In genomic region chr10:73166972-73167371, GRCh38 we compare ENCODE assay signal across 8 cellular contexts. TPM values are rescaled to one million over a fixed set of nuclear protein-coding genes. Genes with fewer than 3 reads are reported as not detected.
DNase-seq lines count a peak whose midpoint lies in the region; ATAC-seq and TF ChIP-seq lines count a peak whose summit lies in the region.

No MANE protein-coding gene starts in this region.

- peak overlapping the region; percentile 100 for H3K4me3 Mint-ChIP-seq in CD8-positive, alpha-beta T cell
- H3K4me3 Mint-ChIP-seq in endodermal cell, result peak overlapping the region; percentile 99

- 85% methylated on average over 2 of the region's 2 CpGs; no CpG with 5 or more reads in 1 of the 2 experiments for WGBS in endodermal cell (ENCODE audit: insufficient coverage in 1 of 2, insufficient read length in 1 of 2), 2 experiments
- 80 to 84% (median 84%) methylated on average over 2 of the region's 2 CpGs for WGBS in ovary, 3 donors

- H3K4me2 ChIP-seq in OCI-LY1 (ENCODE audit: low read length), result peak overlapping the region; percentile 100

- no peaks in the 10 kb centered on the region for H3K36me3 ChIP-seq in CD8-positive, alpha-beta T cell (ENCODE audit: insufficient read depth, low read length)
- H3K36me3 ChIP-seq in OCI-LY1 (ENCODE audit: insufficient read depth, low read length) (peaks cover 30% of the 10 kb centered on the region), endodermal cell (ENCODE audit: control insufficient read depth, insufficient read depth, low read length) (peaks cover 21% of the 10 kb centered on the region), ovary (no peaks in the 10 kb centered on the region)

- peaks cover 37% of the 10 kb centered on the region for H3K36me3 Mint-ChIP-seq in CD8-positive, alpha-beta T cell
- H3K36me3 Mint-ChIP-seq in endodermal cell (ENCODE audit: low read depth), result peaks cover 19% of the 10 kb centered on the region

- peak overlapping the region; percentile 100 for H3K27ac Mint-ChIP-seq in CD8-positive, alpha-beta T cell
- H3K27ac Mint-ChIP-seq in endodermal cell, result peak overlapping the region; percentile 100

- no peaks in the 10 kb centered on the region for H3K9me3 ChIP-seq in CD8-positive, alpha-beta T cell (ENCODE audit: low read length)
- H3K9me3 ChIP-seq in OCI-LY1 (ENCODE audit: low read length) (peaks cover 4% of the 10 kb centered on the region; the same call in 1 of the 2 replicates), endodermal cell (ENCODE audit: control insufficient read depth, low read length) (peaks cover 4% of the 10 kb centered on the region), ovary (no peaks in the 10 kb centered on the region)

- peak overlapping the region; percentile 77 for H3K4me3 ChIP-seq in CD8-positive, alpha-beta T cell (ENCODE audit: low read depth, low read length)
- H3K4me3 ChIP-seq in OCI-LY1 (ENCODE audit: low read depth, low read length, poor library complexity, severe bottlenecking) (peak overlapping the region; percentile 98), endodermal cell (ENCODE audit: low read length) (peak overlapping the region; percentile 94), ovary (peak overlapping the region; percentile 82)

- no peak for TF ChIP-seq POLR2A in ovary (IDR thresholded peaks at IDR 0.05)

- peak overlapping the region; percentile 93 for H3K27ac ChIP-seq in CD8-positive, alpha-beta T cell (ENCODE audit: low read depth, low read length)
- H3K27ac ChIP-seq in OCI-LY1 (ENCODE audit: low read depth, low read length, poor library complexity, severe bottlenecking), result no peak overlapping the region
- H3K27ac ChIP-seq in endodermal cell (ENCODE audit: low read depth, low read length), result no peak overlapping the region
- no peak overlapping the region for H3K27ac ChIP-seq in ovary

- peaks cover 32% of the 10 kb centered on the region for H3K4me1 ChIP-seq in CD8-positive, alpha-beta T cell (ENCODE audit: insufficient read depth, low read length)
- H3K4me1 ChIP-seq in OCI-LY1 (ENCODE audit: insufficient read depth, low read length, severe bottlenecking) (peaks cover 22% of the 10 kb centered on the region), endodermal cell (ENCODE audit: control insufficient read depth, insufficient read depth, low read length) (no peaks in the 10 kb centered on the region), ovary (ENCODE audit: insufficient read depth) (peaks cover 1% of the 10 kb centered on the region)

- CTCF ChIA-PET in CD8-positive, alpha-beta T cell (lab: Charles Lee), result interaction anchor here (2.5 kb wide), 1 partner anchor 70 kb away, joined by 9 read pairs; the partner anchor contains the start of gene P4HA1

- peaks cover 44% of the 10 kb centered on the region for H3K79me2 ChIP-seq in OCI-LY1 (ENCODE audit: insufficient read depth, low read length)

- no peaks in the 10 kb centered on the region for H3F3A ChIP-seq in OCI-LY1 (ENCODE audit: insufficient read depth, low read length)

- no peak for DNase-seq in CD8-positive, alpha-beta T cell
- DNase-seq in endodermal cell (no peak), ovary (no peak), C1 segment of cervical spinal cord (lab: John Stamatoyannopoulos, UW) (no peak), sciatic nerve (ENCODE audit: low spot score) (no peak), T-helper 9 cell (no peak)

- no peaks in the 10 kb centered on the region for H4K20me1 ChIP-seq in OCI-LY1 (ENCODE audit: insufficient read depth, low read length)

- H3K9ac ChIP-seq in OCI-LY1 (ENCODE audit: low read length), result peak overlapping the region; percentile 96; the same call in 1 of the 2 replicates
- peak overlapping the region; percentile 93 for H3K9ac ChIP-seq in endodermal cell (ENCODE audit: extremely low read depth, low read length, poor library complexity, severe bottlenecking)

- H3K9me3 Mint-ChIP-seq in CD8-positive, alpha-beta T cell, result no peaks in the 10 kb centered on the region
- no peaks in the 10 kb centered on the region for H3K9me3 Mint-ChIP-seq in endodermal cell

- POLR2A ChIA-PET in CD8-positive, alpha-beta T cell (lab: Charles Lee), result interaction anchor here (1.4 kb wide), 1 partner anchor 72 kb away, joined by 4 read pairs; no protein-coding TSS in a partner anchor

- TF ChIP-seq CTCF in CD8-positive, alpha-beta T cell (IDR thresholded peaks at IDR 0.05), result no peak
- TF ChIP-seq CTCF in OCI-LY1 (IDR thresholded peaks at IDR 0.05; ENCODE audit: low read length) (no peak), endodermal cell (conservative IDR thresholded peaks at IDR 0.05) (no peak), ovary (IDR thresholded peaks at IDR 0.05) (no peak)

- TF ChIP-seq EP300 in ovary (IDR thresholded peaks at IDR 0.05), result no peak

- H3K4me1 Mint-ChIP-seq in CD8-positive, alpha-beta T cell (ENCODE audit: low read depth), result peaks cover 49% of the 10 kb centered on the region
- H3K4me1 Mint-ChIP-seq in endodermal cell, result peaks cover 10% of the 10 kb centered on the region

- H3K27me3 ChIP-seq in CD8-positive, alpha-beta T cell (ENCODE audit: insufficient read depth, low read length), result no peaks in the 10 kb centered on the region
- H3K27me3 ChIP-seq in OCI-LY1 (ENCODE audit: insufficient read depth, low read length), result no peaks in the 10 kb centered on the region
- no peaks in the 10 kb centered on the region for H3K27me3 ChIP-seq in endodermal cell (ENCODE audit: control insufficient read depth, insufficient read depth, low read length, poor library complexity, severe bottlenecking)
- no peaks in the 10 kb centered on the region for H3K27me3 ChIP-seq in ovary

- no peaks in the 10 kb centered on the region for H3K27me3 Mint-ChIP-seq in CD8-positive, alpha-beta T cell (ENCODE audit: low read depth)
- no peaks in the 10 kb centered on the region for H3K27me3 Mint-ChIP-seq in endodermal cell (ENCODE audit: insufficient read depth)

- intact Hi-C loops in CD8-positive, alpha-beta T cell (cut with DNase I, micrococcal nuclease), result loop anchor here (2.0 to 10.0 kb wide), 6 partner anchors 55 to 815 kb away; partner anchors contain the start of genes DNAJB12 (in 1 of the 2), MCU (in 1 of the 2), MICU1 (in 1 of the 2) and NUDT13 (in 1 of the 2)
- intact Hi-C loops in ovary (cut with DNase I) (no loop called here), sciatic nerve (cut with DNase I) (no loop called here)

- no peak overlapping the region for H2AFZ ChIP-seq in OCI-LY1 (ENCODE audit: low read length)

- ATAC-seq in CD8-positive, alpha-beta T cell, result no peak
- no peak for ATAC-seq in HG03175 (IDR thresholded peaks at IDR 0.05; ENCODE audit: unreplicated experiment)
- no peak for ATAC-seq in sciatic nerve

- no peaks in the 10 kb centered on the region for H3K9me2 ChIP-seq in OCI-LY1 (ENCODE audit: low read depth, low read length)

RNA-seq across cellular contexts. Expression of gene ECD, which starts 0.8 kb away (rescaled TPM):
- 10 to 100 TPM; 56.5 to 59.1 TPM for total RNA-seq in CD8-positive, alpha-beta T cell
- 10 to 100 TPM; 38.4 to 40.7 TPM for total RNA-seq in endodermal cell
- polyA plus RNA-seq in endodermal cell (2013, experiment 1 of 2), result 34.1 TPM
- 32.7 TPM for polyA plus RNA-seq in endodermal cell (2013, experiment 2 of 2)
- 10 to 100 TPM; 21.6 to 26.9 (median 22.8) TPM for total RNA-seq in ovary
- 10 to 100 TPM; 14.7 to 28.2 TPM for polyA plus RNA-seq in ovary
- 24.7 TPM for total RNA-seq in sciatic nerve

RNA-seq across cellular contexts. Expression of gene FAM149B1, which starts 0.9 kb away (rescaled TPM):
- 1 to 10 TPM; 5.9 to 6.3 TPM for total RNA-seq in CD8-positive, alpha-beta T cell
- total RNA-seq in endodermal cell (10 to 100 TPM; 29.1 to 29.2 TPM), ovary (10 to 100 TPM; 11.7 to 27.8 (median 23.2) TPM), sciatic nerve (25.6 TPM)
- 25.7 TPM for polyA plus RNA-seq in endodermal cell (2013, experiment 1 of 2)
- polyA plus RNA-seq in endodermal cell (2013, experiment 2 of 2), result 28.9 TPM
- polyA plus RNA-seq in ovary, result 10 to 100 TPM; 14.4 to 34.8 TPM

RNA-seq across cellular contexts. Expression of gene NUDT13, which starts 56.7 kb away (rescaled TPM):
- total RNA-seq in CD8-positive, alpha-beta T cell, result under 1 TPM; 0.50 to 0.71 TPM
- total RNA-seq in endodermal cell, result 1 to 10 TPM; 3.3 to 3.9 TPM
- 1.3 TPM for polyA plus RNA-seq in endodermal cell (2013, experiment 1 of 2)
- 1.4 TPM for polyA plus RNA-seq in endodermal cell (2013, experiment 2 of 2)
- 1 to 10 TPM in 6 of 7 donors, under 1 TPM in 1; 0.86 to 1.9 (median 1.5) TPM for total RNA-seq in ovary
- 1 to 10 TPM; 1.9 to 2.6 TPM for polyA plus RNA-seq in ovary
- 2.2 TPM for total RNA-seq in sciatic nerve

Comparison
In these comparisons a context has a peak if more than half of its experiments do, and no peak if none do; other contexts are left out.
1. intact Hi-C loops: an anchor here in CD8-positive, alpha-beta T cell (2.0 to 10.0 kb wide); none called in ovary and sciatic nerve.